ENCODE assay signal across 9 cellular contexts in genomic region chr19:43439183-43440063, GRCh38. TPM values are rescaled to one million over a fixed set of nuclear protein-coding genes. Genes with fewer than 3 reads are reported as not detected.
DNase-seq lines count a peak whose midpoint lies in the region; ATAC-seq and TF ChIP-seq lines count a peak whose summit lies in the region.
"Had no signal": no experiment of that assay in that cellular context is flagged by ENCODE, and none has a peak within 500 bp of the region (broad histone marks: within the 10 kb centered on the region; RNA-seq: fewer than 3 reads in every experiment).

No MANE protein-coding gene starts in this region.

- no peaks in the 10 kb centered on the region for H3K79me2 ChIP-seq in neural progenitor cell (ENCODE audit: low read depth)

- no peaks in the 10 kb centered on the region for H3K9me3 ChIP-seq in neural progenitor cell (ENCODE audit: low read depth)

- no peaks in the 10 kb centered on the region for H3K9me3 Mint-ChIP-seq in activated naive CD8-positive, alpha-beta T cell treated with anti-CD3 and anti-CD28 coated beads, Interleukin-2, amount 50 U/mL, for 24 hours
- H3K9me3 Mint-ChIP-seq in nephron (no peaks in the 10 kb centered on the region), neural progenitor cell (no peaks in the 10 kb centered on the region)

- H3K4me2 ChIP-seq in neural progenitor cell = no peak overlapping the region

- ATAC-seq in activated naive CD8-positive, alpha-beta T cell treated with anti-CD3 and anti-CD28 coated beads, Interleukin-2, amount 50 U/mL, for 24 hours = peak; percentile 20

- no peaks in the 10 kb centered on the region for H3K27me3 ChIP-seq in neural progenitor cell

- no peaks in the 10 kb centered on the region for H3K27me3 Mint-ChIP-seq in activated naive CD8-positive, alpha-beta T cell treated with anti-CD3 and anti-CD28 coated beads, Interleukin-2, amount 50 U/mL, for 24 hours
- H3K27me3 Mint-ChIP-seq in nephron (ENCODE audit: low read depth) = peaks cover 25% of the 10 kb centered on the region
- no peaks in the 10 kb centered on the region for H3K27me3 Mint-ChIP-seq in neural progenitor cell (ENCODE audit: insufficient read depth, low read depth)

- H3K4me3 ChIP-seq in neural progenitor cell = no peak overlapping the region

- no peak overlapping the region for H3K9ac ChIP-seq in neural progenitor cell

- H3K36me3 Mint-ChIP-seq in activated naive CD8-positive, alpha-beta T cell treated with anti-CD3 and anti-CD28 coated beads, Interleukin-2, amount 50 U/mL, for 24 hours (ENCODE audit: low read depth) = no peaks in the 10 kb centered on the region
- H3K36me3 Mint-ChIP-seq in nephron (ENCODE audit: low read depth) (no peaks in the 10 kb centered on the region), neural progenitor cell (no peaks in the 10 kb centered on the region)

- H3K36me3 ChIP-seq in neural progenitor cell = no peaks in the 10 kb centered on the region

- H4K20me1 ChIP-seq in neural progenitor cell (ENCODE audit: low read depth) = no peaks in the 10 kb centered on the region

- H3K4me1 Mint-ChIP-seq in activated naive CD8-positive, alpha-beta T cell treated with anti-CD3 and anti-CD28 coated beads, Interleukin-2, amount 50 U/mL, for 24 hours = peaks cover 39% of the 10 kb centered on the region
- H3K4me1 Mint-ChIP-seq in nephron (peaks cover 15% of the 10 kb centered on the region), neural progenitor cell (no peaks in the 10 kb centered on the region)

- no peak overlapping the region for H3K27ac ChIP-seq in neural progenitor cell

- no peaks in the 10 kb centered on the region for H3F3A ChIP-seq in neural progenitor cell (ENCODE audit: low read depth)

- no peak overlapping the region for H3K27ac Mint-ChIP-seq in activated naive CD8-positive, alpha-beta T cell treated with anti-CD3 and anti-CD28 coated beads, Interleukin-2, amount 50 U/mL, for 24 hours
- H3K27ac Mint-ChIP-seq in nephron (peak overlapping the region; percentile 37 to 66 (median 65)), neural progenitor cell (no peak overlapping the region)

- H3K4me3 Mint-ChIP-seq in activated naive CD8-positive, alpha-beta T cell treated with anti-CD3 and anti-CD28 coated beads, Interleukin-2, amount 50 U/mL, for 24 hours = no peak overlapping the region
- H3K4me3 Mint-ChIP-seq in nephron (no peak overlapping the region), neural progenitor cell (no peak overlapping the region)

- no peaks in the 10 kb centered on the region for H3K4me1 ChIP-seq in neural progenitor cell

- DNase-seq in DMS153 (lab: John Stamatoyannopoulos, UW) (peak; percentile 5), DMS153 treated with DMSO at 0.1 percent for 48 hours (lab: John Stamatoyannopoulos, UW; ENCODE audit: unreplicated experiment) (no peak), RKO (ENCODE audit: low spot score) (peak; percentile 39), hepatic stellate cell (ENCODE audit: low spot score) (no peak), neural progenitor cell (ENCODE audit: low spot score) (no peak)
- DNase-seq in activated naive CD8-positive, alpha-beta T cell treated with anti-CD3 and anti-CD28 coated beads, Interleukin-2, amount 50 U/mL, for 24 hours = no peak
- no peak for DNase-seq in NK-92 treated with Interleukin-12 subunit alpha and Interleukin-12 subunit beta, amount 100 ng/mL, for 24 hours (lab: John Stamatoyannopoulos, UW)
- DNase-seq: H7 had no signal

- no peak overlapping the region for H2AFZ ChIP-seq in neural progenitor cell (replicated peaks)

- TF ChIP-seq CTCF in nephron (IDR thresholded peaks at IDR 0.05; ENCODE audit: unreplicated experiment in 3 of 3) = no peak
- no peak for TF ChIP-seq CTCF in neural progenitor cell (IDR thresholded peaks at IDR 0.05)

RNA-seq across cellular contexts. Expression of gene TEX101, which starts 24.7 kb away (rescaled TPM):
- not detected in 2 replicates for total RNA-seq in neural progenitor cell (ENCODE audit: low replicate concordance)
- total RNA-seq: H7 had no signal

RNA-seq across cellular contexts. Expression of gene LYPD3, which starts 26.0 kb away (rescaled TPM):
- 0.24 and 0.37 TPM in 2 replicates for total RNA-seq in neural progenitor cell (ENCODE audit: low replicate concordance)
- total RNA-seq: H7 had no signal

Comparison
In these comparisons a context has a peak if more than half of its experiments do, and no peak if none do; other contexts are left out.
1. DNase-seq: peak in DMS153 (single experiment) and RKO (single experiment); none in DMS153 treated with DMSO at 0.1 percent for 48 hours (single experiment), activated naive CD8-positive, alpha-beta T cell treated with anti-CD3 and anti-CD28 coated beads, Interleukin-2, amount 50 U/mL, for 24 hours (single experiment), hepatic stellate cell (single experiment), neural progenitor cell (single experiment) and NK-92 treated with Interleukin-12 subunit alpha and Interleukin-12 subunit beta, amount 100 ng/mL, for 24 hours (single experiment).
2. H3K27ac Mint-ChIP-seq: peak in nephron (3 of 3); none in activated naive CD8-positive, alpha-beta T cell treated with anti-CD3 and anti-CD28 coated beads, Interleukin-2, amount 50 U/mL, for 24 hours (single experiment) and neural progenitor cell (single experiment).